1 cellular context compared by ENCODE assay signal in the genomic region with DNA sequence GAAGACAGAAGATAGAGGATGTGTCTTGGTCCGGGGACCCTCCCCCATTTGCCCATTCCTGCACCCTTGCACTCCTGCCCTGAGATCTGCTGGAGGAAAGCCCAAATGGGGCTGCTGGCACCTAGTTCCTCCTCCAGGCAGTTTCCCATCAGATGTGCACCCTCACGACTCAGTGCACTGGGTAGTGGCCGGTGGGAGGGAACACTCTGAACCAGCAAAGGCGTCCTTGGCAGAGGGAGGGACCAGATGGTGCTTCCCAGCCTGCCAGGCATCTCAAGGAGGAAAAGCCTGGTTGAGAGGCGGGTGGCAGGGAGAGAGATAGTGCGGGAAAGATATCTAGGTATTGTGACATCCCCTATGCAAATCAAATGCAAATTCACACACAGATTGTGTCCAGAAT.
TF ChIP-seq lines count a peak whose summit lies in the region.

No MANE protein-coding gene starts in this region.

TF ChIP-seq in HepG2, 621 proteins besides CTCF, POLR2A, EP300 and RAD21:
- TF ChIP-seq HOMEZ (CRISPR knock-in tag; IDR thresholded peaks at IDR 0.05; ENCODE audit: low read depth) (no peak), CEBPB (IDR thresholded peaks at IDR 0.05; ENCODE audit: borderline replicate concordance, low read depth, low read length) (0 out of 2 replicates have a peak, but pooled peaks have one; percentile 16), ZSCAN9 (CRISPR knock-in tag; IDR thresholded peaks at IDR 0.05; ENCODE audit: borderline replicate concordance) (no peak)
